15 cellular contexts compared by ENCODE assay signal in genomic region chr1:25006770-25007169, GRCh38.
DNase-seq lines count a peak whose midpoint lies in the region; ATAC-seq and TF ChIP-seq lines count a peak whose summit lies in the region.
"Had no signal": no experiment of that assay in that cellular context is flagged by ENCODE, and none has a peak within 500 bp of the region (broad histone marks: within the 10 kb centered on the region; RNA-seq: fewer than 3 reads in every experiment).

No MANE protein-coding gene starts in this region.

- H3K4me3 Mint-ChIP-seq in Calu3 (ENCODE audit: low read depth, unreplicated experiment): peak overlapping the region; percentile 20
- H3K4me3 Mint-ChIP-seq in activated naive CD8-positive, alpha-beta T cell treated with anti-CD3 and anti-CD28 coated beads for 36 hours: no peak overlapping the region
- H3K4me3 Mint-ChIP-seq: neural progenitor cell had no signal

- peaks cover 51% of the 10 kb centered on the region for H3K27me3 Mint-ChIP-seq in Calu3 (ENCODE audit: unreplicated experiment)
- no peaks in the 10 kb centered on the region for H3K27me3 Mint-ChIP-seq in activated naive CD8-positive, alpha-beta T cell treated with anti-CD3 and anti-CD28 coated beads for 36 hours

- CTCF ChIA-PET in Calu3 (lab: Charles Lee): no interaction called here

- DNase-seq in DMS153 treated with DMSO at 0.1 percent for 48 hours (lab: John Stamatoyannopoulos, UW; ENCODE audit: unreplicated experiment) (peak; percentile 34), DMS153 (lab: John Stamatoyannopoulos, UW) (no peak), Calu3 (peak; percentile 38), left kidney (ENCODE audit: low read depth, low spot score) (peak; percentile 66), NCI-H446 (lab: John Stamatoyannopoulos, UW) (no peak), MV-4-11 (lab: John Stamatoyannopoulos, UW) (no peak)
- no peak for DNase-seq in activated naive CD8-positive, alpha-beta T cell treated with anti-CD3 and anti-CD28 coated beads for 36 hours
- DNase-seq: activated T-cell treated with anti-CD3 and anti-CD28 coated beads, Interleukin-2, amount 50 U/mL, for 1 hour; EL; glutamatergic neuron; SIG-M5; upper lobe of right lung had no signal

- BruUV-seq in Calu3 (replicated peaks; lab: Mats Ljungman, UMichigan): no TSS peak

- H3K36me3 Mint-ChIP-seq in Calu3 (ENCODE audit: insufficient read depth, unreplicated experiment): peaks cover 10% of the 10 kb centered on the region
- H3K36me3 Mint-ChIP-seq in activated naive CD8-positive, alpha-beta T cell treated with anti-CD3 and anti-CD28 coated beads for 36 hours: peaks cover 13% of the 10 kb centered on the region
- H3K36me3 Mint-ChIP-seq: neural progenitor cell had no signal

- H3K9me3 Mint-ChIP-seq in Calu3 (ENCODE audit: low read depth, unreplicated experiment): no peaks in the 10 kb centered on the region
- no peaks in the 10 kb centered on the region for H3K9me3 Mint-ChIP-seq in activated naive CD8-positive, alpha-beta T cell treated with anti-CD3 and anti-CD28 coated beads for 36 hours
- H3K9me3 Mint-ChIP-seq: neural progenitor cell had no signal

- no peak for ATAC-seq in GM18517 (IDR thresholded peaks at IDR 0.05; ENCODE audit: unreplicated experiment)
- ATAC-seq: left colon had no signal

- intact Hi-C loops in Calu3 (cut with micrococcal nuclease; ENCODE audit: unreplicated experiment): no loop called here

- peak overlapping the region; percentile 5 for H3K27ac Mint-ChIP-seq in Calu3 (ENCODE audit: unreplicated experiment)
- peak overlapping the region; percentile 30 for H3K27ac Mint-ChIP-seq in activated naive CD8-positive, alpha-beta T cell treated with anti-CD3 and anti-CD28 coated beads for 36 hours
- H3K27ac Mint-ChIP-seq: neural progenitor cell had no signal

- no peak for TF ChIP-seq CTCF in Calu3 (IDR thresholded peaks at IDR 0.05; ENCODE audit: unreplicated experiment)

- H3K4me1 Mint-ChIP-seq in Calu3 (ENCODE audit: low read depth, unreplicated experiment): peaks cover 13% of the 10 kb centered on the region
- peaks cover 76% of the 10 kb centered on the region for H3K4me1 Mint-ChIP-seq in activated naive CD8-positive, alpha-beta T cell treated with anti-CD3 and anti-CD28 coated beads for 36 hours

Comparison
In these comparisons a context has a peak if more than half of its experiments do, and no peak if none do; other contexts are left out.
1. DNase-seq: peak in DMS153 treated with DMSO at 0.1 percent for 48 hours (single experiment), Calu3 (single experiment) and left kidney (single experiment); none in DMS153 (single experiment), activated naive CD8-positive, alpha-beta T cell treated with anti-CD3 and anti-CD28 coated beads for 36 hours (single experiment), NCI-H446 (0 of 2) and MV-4-11 (single experiment).